In the genomic region with DNA sequence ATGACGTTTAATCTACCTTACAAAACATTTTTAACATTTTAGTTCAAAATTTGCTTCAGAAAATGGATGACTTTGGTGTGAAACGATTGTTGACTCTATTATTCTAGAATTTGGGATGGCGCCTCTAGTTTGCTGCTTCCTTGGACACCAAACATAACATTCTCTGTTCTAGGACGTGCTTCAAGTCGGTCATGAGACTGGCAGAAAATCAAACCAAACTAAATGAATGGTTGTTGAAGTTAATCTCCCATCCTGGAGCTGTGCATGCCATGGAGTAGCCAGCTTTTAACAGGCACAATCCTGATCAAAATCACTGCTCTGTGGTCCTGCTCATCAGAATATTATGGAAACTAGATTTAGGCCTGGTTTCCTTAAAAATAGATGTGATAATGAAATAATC, we compare ENCODE assay signal across 13 cellular contexts. TPM values are rescaled to one million over a fixed set of nuclear protein-coding genes. Genes with fewer than 3 reads are reported as not detected.
DNase-seq lines count a peak whose midpoint lies in the region; ATAC-seq, FAIRE-seq and TF ChIP-seq lines count a peak whose summit lies in the region.
"Had no signal": no experiment of that assay in that cellular context is flagged by ENCODE, and none has a peak within 500 bp of the region (broad histone marks: within the 10 kb centered on the region; RNA-seq: fewer than 3 reads in every experiment).

No MANE protein-coding gene starts in this region.

- in situ Hi-C loops in HAP-1 (cut with MboI; ENCODE audit: low sequenced_read_pairs) = no loop called here

- POLR2A ChIA-PET in A549 (lab: Yijun Ruan, JAX) = interaction anchor here (1.5 kb wide), 1 partner anchor 191 kb away, joined by 11 read pairs; the partner anchor contains the start of genes EPM2AIP1 and MLH1

- ATAC-seq in A549 (no peak), gastroesophageal sphincter (peak; percentile 43), psoas muscle (no peak), HG02678 (IDR thresholded peaks at IDR 0.05; ENCODE audit: unreplicated experiment) (no peak), left lobe of liver (no peak), GM18867 (IDR thresholded peaks at IDR 0.05; ENCODE audit: unreplicated experiment) (no peak)
- ATAC-seq: K562 had no signal

- TF ChIP-seq POLR2A in A549 (IDR thresholded peaks at IDR 0.05; ENCODE audit: low read length) = no peak
- no peak for TF ChIP-seq POLR2A in gastroesophageal sphincter (IDR thresholded peaks at IDR 0.05)

- TF ChIP-seq EP300 in A549 (IDR thresholded peaks at IDR 0.05) (no peak), gastroesophageal sphincter (IDR thresholded peaks at IDR 0.05) (no peak)

- peaks cover 32% of the 10 kb centered on the region for H3K4me1 ChIP-seq in A549
- H3K4me1 ChIP-seq in gastroesophageal sphincter = peaks cover 18 to 43% (median 19%) of the 10 kb centered on the region in 3 donors
- peaks cover 42% of the 10 kb centered on the region for H3K4me1 ChIP-seq in psoas muscle
- peaks cover 4% of the 10 kb centered on the region; the same call in 1 of the 2 replicates for H3K4me1 ChIP-seq in HAP-1

- TF ChIP-seq RAD21 in A549 (conservative IDR thresholded peaks at IDR 0.05 in 1 of 2, IDR thresholded peaks at IDR 0.05 in 1 of 2) = no peak

- H3K36me3 ChIP-seq in gastroesophageal sphincter (no peaks in the 10 kb centered on the region), psoas muscle (ENCODE audit: insufficient read depth in 1 of 2, low read depth in 1 of 2) (no peaks in the 10 kb centered on the region), HAP-1 (replicated peaks) (peaks cover 3% of the 10 kb centered on the region; the same call in 1 of the 2 replicates)

- no peak for TF ChIP-seq CTCF in A549 (IDR thresholded peaks at IDR 0.05)
- no peak for TF ChIP-seq CTCF in gastroesophageal sphincter (IDR thresholded peaks at IDR 0.05)
- no peak for TF ChIP-seq CTCF in psoas muscle (IDR thresholded peaks at IDR 0.05)

- 80% methylated on average over 5 of the region's 5 CpGs for WGBS in A549 (ENCODE audit: missing lambda C conversion rate)
- 18 to 20% methylated on average over 4 to 5 of the region's 5 CpGs for WGBS in gastroesophageal sphincter (ENCODE audit: low coverage in 1 of 2), 2 donors
- 25 to 32% (median 26%) methylated on average over 5 of the region's 5 CpGs for WGBS in psoas muscle, 3 donors

- intact Hi-C loops in psoas muscle (cut with DNase I) = no loop called here

- DNase-seq in A549 (ENCODE audit: low read depth in 1 of 2, low spot score in 1 of 2) (no peak), psoas muscle (no peak), left lobe of liver (ENCODE audit: low spot score) (no peak), HAP-1 (ENCODE audit: low spot score in 2 of 2) (no peak)
- DNase-seq: activated CD4-positive, alpha-beta T cell treated with anti-CD3 and anti-CD28 coated beads, Interleukin-2, amount 50 U/mL, for 48 hours; NCI-H345; small intestine; stimulated activated CD8-positive, alpha-beta memory T cell treated with anti-CD3 and anti-CD28 coated beads, Interleukin-4, amount 100 ng/mL, for 48 hours had no signal

- H3K27ac ChIP-seq in A549 (peak overlapping the region; percentile 31 to 52; a peak in 5 of 6 replicates), angular gyrus (ENCODE audit: low read depth, low read length) (peak overlapping the region; percentile 96), gastroesophageal sphincter (peak overlapping the region; percentile 78 to 91 (median 80)), psoas muscle (peak overlapping the region; percentile 56)

- FAIRE-seq in A549 (lab: Jason Lieb, UNC) = no peak
- FAIRE-seq: K562, small intestine had no signal

- H3K4me3 ChIP-seq in A549 (no peak overlapping the region), gastroesophageal sphincter (peak overlapping the region in 1 of 2 donors; percentile 6), psoas muscle (no peak overlapping the region), HAP-1 (no peak overlapping the region)
- H3K4me3 ChIP-seq: K562 had no signal

- peak overlapping the region; percentile 55 for H3K4me2 ChIP-seq in A549

- no peaks in the 10 kb centered on the region for H3K9me3 ChIP-seq in A549
- no peaks in the 10 kb centered on the region for H3K9me3 ChIP-seq in gastroesophageal sphincter
- H3K9me3 ChIP-seq in psoas muscle = no peaks in the 10 kb centered on the region
- H3K9me3 ChIP-seq in HAP-1 = peaks cover 4% of the 10 kb centered on the region; the same call in 1 of the 2 replicates

- H3K27me3 ChIP-seq in gastroesophageal sphincter (no peaks in the 10 kb centered on the region), psoas muscle (ENCODE audit: insufficient read depth in 3 of 3, low read length in 2 of 3) (no peaks in the 10 kb centered on the region), HAP-1 (ENCODE audit: low read depth) (no peaks in the 10 kb centered on the region)

- CTCF ChIA-PET in A549 (lab: Yijun Ruan, JAX) = interaction anchor here (1.2 to 1.3 kb wide), 2 partner anchors 10 to 30 kb away, joined by 4 to 6 read pairs; no protein-coding TSS in a partner anchor

TF ChIP-seq in A549, 52 proteins besides CTCF, POLR2A, EP300 and RAD21:
- TF ChIP-seq HOXA7 (CRISPR knock-in tag; IDR thresholded peaks at IDR 0.05) (no peak), FOSL2 (IDR thresholded peaks at IDR 0.05) (no peak), FOSL2 (CRISPR knock-in tag; IDR thresholded peaks at IDR 0.05) (no peak), CHD4 (IDR thresholded peaks at IDR 0.05; ENCODE audit: borderline replicate concordance) (no peak), RFX5 (IDR thresholded peaks at IDR 0.05) (no peak), USF2 (IDR thresholded peaks at IDR 0.05) (no peak), CHD2 (IDR thresholded peaks at IDR 0.05; ENCODE audit: low read length, partially characterized antibody) (no peak), ZSCAN20 (CRISPR knock-in tag; IDR thresholded peaks at IDR 0.05) (no peak)
- TF ChIP-seq, protein P1, sequence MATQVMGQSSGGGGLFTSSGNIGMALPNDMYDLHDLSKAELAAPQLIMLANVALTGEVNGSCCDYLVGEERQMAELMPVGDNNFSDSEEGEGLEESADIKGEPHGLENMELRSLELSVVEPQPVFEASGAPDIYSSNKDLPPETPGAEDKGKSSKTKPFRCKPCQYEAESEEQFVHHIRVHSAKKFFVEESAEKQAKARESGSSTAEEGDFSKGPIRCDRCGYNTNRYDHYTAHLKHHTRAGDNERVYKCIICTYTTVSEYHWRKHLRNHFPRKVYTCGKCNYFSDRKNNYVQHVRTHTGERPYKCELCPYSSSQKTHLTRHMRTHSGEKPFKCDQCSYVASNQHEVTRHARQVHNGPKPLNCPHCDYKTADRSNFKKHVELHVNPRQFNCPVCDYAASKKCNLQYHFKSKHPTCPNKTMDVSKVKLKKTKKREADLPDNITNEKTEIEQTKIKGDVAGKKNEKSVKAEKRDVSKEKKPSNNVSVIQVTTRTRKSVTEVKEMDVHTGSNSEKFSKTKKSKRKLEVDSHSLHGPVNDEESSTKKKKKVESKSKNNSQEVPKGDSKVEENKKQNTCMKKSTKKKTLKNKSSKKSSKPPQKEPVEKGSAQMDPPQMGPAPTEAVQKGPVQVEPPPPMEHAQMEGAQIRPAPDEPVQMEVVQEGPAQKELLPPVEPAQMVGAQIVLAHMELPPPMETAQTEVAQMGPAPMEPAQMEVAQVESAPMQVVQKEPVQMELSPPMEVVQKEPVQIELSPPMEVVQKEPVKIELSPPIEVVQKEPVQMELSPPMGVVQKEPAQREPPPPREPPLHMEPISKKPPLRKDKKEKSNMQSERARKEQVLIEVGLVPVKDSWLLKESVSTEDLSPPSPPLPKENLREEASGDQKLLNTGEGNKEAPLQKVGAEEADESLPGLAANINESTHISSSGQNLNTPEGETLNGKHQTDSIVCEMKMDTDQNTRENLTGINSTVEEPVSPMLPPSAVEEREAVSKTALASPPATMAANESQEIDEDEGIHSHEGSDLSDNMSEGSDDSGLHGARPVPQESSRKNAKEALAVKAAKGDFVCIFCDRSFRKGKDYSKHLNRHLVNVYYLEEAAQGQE (IDR thresholded peaks at IDR 0.05) = no peak

RNA-seq across cellular contexts. Expression of gene LRRFIP2, which starts 9.6 kb away (rescaled TPM):
- polyA plus RNA-seq in A549 (2011; rRNA removed) = 39.2 and 66.4 TPM in 2 replicates
- polyA plus RNA-seq in A549 (2012; cell fraction: cytosol; rRNA removed) = 20.6 TPM in 2 replicates
- polyA plus RNA-seq in A549 (2012; cell fraction: nucleus; rRNA removed) = 21.2 and 35.4 TPM in 2 replicates
- polyA plus RNA-seq in A549 (2017; fragmentation: RNase III; extraction: RNeasy Plus Mini Kit Qiagen cat#74134 plus additional on column Dnase treatment) = 46.1 to 48.0 TPM (median 47.6 TPM) in 3 replicates
- 21.4 and 21.9 TPM in 2 replicates for polyA minus RNA-seq in A549 (2011; rRNA and poly(A)+ RNA removed)
- total RNA-seq in gastroesophageal sphincter = 100 to 1,000 TPM in 1 of 4 donors, 10 to 100 TPM in 3; 79.4 to 123 (median 88.4) TPM
- total RNA-seq in psoas muscle = 100 to 1,000 TPM; 124 to 163 (median 138) TPM
- 100 to 1,000 TPM in 1 of 3 donors, 10 to 100 TPM in 2; 35.7 to 135 (median 75.1) TPM for polyA plus RNA-seq in psoas muscle
- 34.7 TPM for total RNA-seq in left lobe of liver

RNA-seq across cellular contexts. Expression of gene GOLGA4, which starts 59.1 kb away (rescaled TPM):
- polyA plus RNA-seq in A549 (2011; rRNA removed) = 40.4 and 55.0 TPM in 2 replicates
- polyA plus RNA-seq in A549 (2012; cell fraction: cytosol; rRNA removed) = 5.3 and 6.0 TPM in 2 replicates
- polyA plus RNA-seq in A549 (2012; cell fraction: nucleus; rRNA removed) = 5.1 and 6.2 TPM in 2 replicates
- 23.3 to 26.9 TPM (median 24.2 TPM) in 3 replicates for polyA plus RNA-seq in A549 (2017; fragmentation: RNase III; extraction: RNeasy Plus Mini Kit Qiagen cat#74134 plus additional on column Dnase treatment)
- 32.8 and 41.9 TPM in 2 replicates for polyA minus RNA-seq in A549 (2011; rRNA and poly(A)+ RNA removed)
- 100 to 1,000 TPM; 104 to 120 (median 108) TPM for total RNA-seq in gastroesophageal sphincter
- total RNA-seq in psoas muscle = 100 to 1,000 TPM; 149 to 315 (median 218) TPM
- 100 to 1,000 TPM in 1 of 3 donors, 10 to 100 TPM in 2; 68.8 to 228 (median 99.0) TPM for polyA plus RNA-seq in psoas muscle
- total RNA-seq in left lobe of liver = 58.8 TPM

Comparison
In these comparisons a context has a peak if more than half of its experiments do, and no peak if none do; other contexts are left out.
1. H3K27ac ChIP-seq: peak in every context shown above with its lines; median percentile 96 in angular gyrus; 80 in gastroesophageal sphincter; 56 in psoas muscle; 42 in A549.